ENCODE assay signal across 15 cellular contexts in genomic region chr2:120594856-120595685, GRCh38.
DNase-seq lines count a peak whose midpoint lies in the region; ATAC-seq and TF ChIP-seq lines count a peak whose summit lies in the region.
"Had no signal": no experiment of that assay in that cellular context is flagged by ENCODE, and none has a peak within 500 bp of the region (broad histone marks: within the 10 kb centered on the region; RNA-seq: fewer than 3 reads in every experiment).

No MANE protein-coding gene starts in this region.

- H3K27ac Mint-ChIP-seq in activated naive CD4-positive, alpha-beta T cell treated with anti-CD3 and anti-CD28 coated beads, Interleukin-2, amount 10 ng/mL, durations not matched to agents 7 days and 5 days: no peak overlapping the region

- no peak overlapping the region for H2BK5ac ChIP-seq in neuronal stem cell (ENCODE audit: low read length)

- H3K36me3 Mint-ChIP-seq in activated naive CD4-positive, alpha-beta T cell treated with anti-CD3 and anti-CD28 coated beads, Interleukin-2, amount 10 ng/mL, durations not matched to agents 7 days and 5 days: no peaks in the 10 kb centered on the region
- H3K36me3 Mint-ChIP-seq: CD14-positive monocyte had no signal

- H2BK12ac ChIP-seq in neuronal stem cell (ENCODE audit: low read length): no peak overlapping the region

- TF ChIP-seq EP300 in gastroesophageal sphincter (IDR thresholded peaks at IDR 0.05): no peak

- peak overlapping the region; percentile 68 for H3K18ac ChIP-seq in neuronal stem cell (ENCODE audit: low read length)

- no peaks in the 10 kb centered on the region for H3K27me3 ChIP-seq in colonic mucosa
- H3K27me3 ChIP-seq in neuronal stem cell (ENCODE audit: control insufficient read depth in 3 of 3, insufficient read depth in 3 of 3, low read depth in 1 of 3, low read length in 3 of 3): peaks cover 0 to 75% (median 17%) of the 10 kb centered on the region in 3 experiments
- no peaks in the 10 kb centered on the region for H3K27me3 ChIP-seq in gastroesophageal sphincter

- H3K9ac ChIP-seq in colonic mucosa (ENCODE audit: low read depth in 2 of 2, low read length in 2 of 2): no peak overlapping the region
- no peak overlapping the region for H3K9ac ChIP-seq in neuronal stem cell (ENCODE audit: low read depth, low read length, poor library complexity)

- ATAC-seq in gastroesophageal sphincter (no peak), GM19455 (IDR thresholded peaks at IDR 0.05; ENCODE audit: unreplicated experiment) (no peak)

- H3K4me1 Mint-ChIP-seq in activated naive CD4-positive, alpha-beta T cell treated with anti-CD3 and anti-CD28 coated beads, Interleukin-2, amount 10 ng/mL, durations not matched to agents 7 days and 5 days: no peaks in the 10 kb centered on the region

- CTCF ChIA-PET in activated naive CD4-positive, alpha-beta T cell treated with anti-CD3 and anti-CD28 coated beads, Interleukin-2, amount 10 ng/mL, durations not matched to agents 7 days and 5 days (lab: Charles Lee): no interaction called here

- no peak overlapping the region for H4K91ac ChIP-seq in neuronal stem cell (ENCODE audit: low read depth, low read length, poor library complexity)

- no peak overlapping the region for H2BK120ac ChIP-seq in neuronal stem cell (ENCODE audit: low read depth, low read length)

- peaks cover 33% of the 10 kb centered on the region for H3K27me3 Mint-ChIP-seq in activated naive CD4-positive, alpha-beta T cell treated with anti-CD3 and anti-CD28 coated beads, Interleukin-2, amount 10 ng/mL, durations not matched to agents 7 days and 5 days

- no CpG with 5 or more reads among the region's 8 CpGs for WGBS in neuronal stem cell (ENCODE audit: extremely low coverage in 2 of 2, insufficient read length in 2 of 2, insufficient replicate concordance in 1 of 2), 2 donors
- 60 to 100% methylated on average over 1 of the region's 8 CpGs for WGBS in gastroesophageal sphincter (ENCODE audit: low coverage in 1 of 2), 2 donors

- H2AFZ ChIP-seq in neuronal stem cell (ENCODE audit: low read length): no peak overlapping the region

- H3K27ac ChIP-seq in colonic mucosa: no peak overlapping the region
- no peak overlapping the region for H3K27ac ChIP-seq in neuronal stem cell (replicated peaks; ENCODE audit: low read length)
- no peak overlapping the region for H3K27ac ChIP-seq in gastroesophageal sphincter

- no peak overlapping the region for H2BK15ac ChIP-seq in neuronal stem cell (ENCODE audit: low read length)

- no peak overlapping the region for H3K4me2 ChIP-seq in neuronal stem cell (ENCODE audit: insufficient read depth, low read length, poor library complexity, severe bottlenecking)

- H3K4ac ChIP-seq in neuronal stem cell (ENCODE audit: low read length): no peak overlapping the region

- no peak for TF ChIP-seq CTCF in colonic mucosa (IDR thresholded peaks at IDR 0.05)
- no peak for TF ChIP-seq CTCF in gastroesophageal sphincter (IDR thresholded peaks at IDR 0.05)

- no peak for TF ChIP-seq POLR2A in gastroesophageal sphincter (IDR thresholded peaks at IDR 0.05)

- no peak overlapping the region for H3K4me3 Mint-ChIP-seq in activated naive CD4-positive, alpha-beta T cell treated with anti-CD3 and anti-CD28 coated beads, Interleukin-2, amount 10 ng/mL, durations not matched to agents 7 days and 5 days
- H3K4me3 Mint-ChIP-seq: CD14-positive monocyte had no signal

- no peaks in the 10 kb centered on the region for H3K4me1 ChIP-seq in colonic mucosa
- H3K4me1 ChIP-seq in neuronal stem cell (ENCODE audit: control insufficient read depth in 2 of 2, insufficient read depth in 1 of 2, low read depth in 1 of 2, low read length in 2 of 2): peaks cover 15 to 21% of the 10 kb centered on the region in 2 donors
- peaks cover 0 to 24% (median 11%) of the 10 kb centered on the region in 3 donors for H3K4me1 ChIP-seq in gastroesophageal sphincter

- no peak overlapping the region for H3K14ac ChIP-seq in neuronal stem cell (ENCODE audit: low read length)

- intact Hi-C loops in colonic mucosa (cut with DNase I): no loop called here

- H4K8ac ChIP-seq in neuronal stem cell (ENCODE audit: low read depth, low read length): no peak overlapping the region

- DNase-seq in DMS53 (lab: John Stamatoyannopoulos, UW) (peak; percentile 55), LoVo (ENCODE audit: low spot score) (peak; percentile 46), colonic mucosa (peak; percentile 35), neuronal stem cell (ENCODE audit: low spot score) (no peak), SKM-1 treated with dmso at 0.1 percent for 144 hours (lab: John Stamatoyannopoulos, UW; ENCODE audit: unreplicated experiment) (no peak)
- DNase-seq in activated naive CD4-positive, alpha-beta T cell treated with anti-CD3 and anti-CD28 coated beads, Interleukin-2, amount 10 ng/mL, durations not matched to agents 7 days and 5 days: no peak
- DNase-seq: activated CD4-positive, alpha-beta T cell treated with anti-CD3 and anti-CD28 coated beads, Interleukin-2, amount 50 U/mL, for 1 hour; central memory CD4-positive, alpha-beta T cell; Karpas-422; kidney glomerular epithelial cell; NCI-H526 treated with DMSO at 0.1 percent for 48 hours; stimulated activated CD4-positive, alpha-beta T cell treated with anti-CD3 and anti-CD28 coated beads, Interleukin-15, amount 100 ng/mL, for 24 hours had no signal

- H3K9me3 Mint-ChIP-seq in activated naive CD4-positive, alpha-beta T cell treated with anti-CD3 and anti-CD28 coated beads, Interleukin-2, amount 10 ng/mL, durations not matched to agents 7 days and 5 days: no peaks in the 10 kb centered on the region

- peak overlapping the region; percentile 27 for H3K23ac ChIP-seq in neuronal stem cell (ENCODE audit: low read depth, low read length, poor library complexity)

- H2AK5ac ChIP-seq in neuronal stem cell (ENCODE audit: low read depth, low read length): peak overlapping the region; percentile 80

- H3K79me1 ChIP-seq in neuronal stem cell (ENCODE audit: low read depth, low read length): no peaks in the 10 kb centered on the region

- H3K4me3 ChIP-seq in colonic mucosa: no peak overlapping the region
- H3K4me3 ChIP-seq in neuronal stem cell (ENCODE audit: low read length in 2 of 2): no peak overlapping the region
- no peak overlapping the region for H3K4me3 ChIP-seq in gastroesophageal sphincter

- H3K9me3 ChIP-seq in colonic mucosa (no peaks in the 10 kb centered on the region), neuronal stem cell (replicated peaks in 1 of 2; ENCODE audit: control insufficient read depth in 2 of 2, insufficient read depth in 1 of 2, low read depth in 1 of 2, low read length in 2 of 2) (peaks cover 0 to 4% of the 10 kb centered on the region in 2 donors), gastroesophageal sphincter (peaks cover 0 to 8% (median 0%) of the 10 kb centered on the region in 3 donors)

- H3K36me3 ChIP-seq in colonic mucosa (no peaks in the 10 kb centered on the region), neuronal stem cell (replicated peaks in 1 of 2; ENCODE audit: control insufficient read depth in 2 of 2, insufficient read depth in 2 of 2, low read length in 2 of 2) (no peaks in the 10 kb centered on the region), gastroesophageal sphincter (no peaks in the 10 kb centered on the region)

Comparison
In these comparisons a context has a peak if more than half of its experiments do, and no peak if none do; other contexts are left out.
1. DNase-seq: peak in DMS53 (single experiment), LoVo (single experiment) and colonic mucosa (single experiment); none in neuronal stem cell (single experiment), SKM-1 treated with dmso at 0.1 percent for 144 hours (single experiment) and activated naive CD4-positive, alpha-beta T cell treated with anti-CD3 and anti-CD28 coated beads, Interleukin-2, amount 10 ng/mL, durations not matched to agents 7 days and 5 days (single experiment).